Comparison of ENCODE assay signal across 8 cellular contexts in genomic region chrX:129925305-129926092, GRCh38. TPM values are rescaled to one million over a fixed set of nuclear protein-coding genes. Genes with fewer than 3 reads are reported as not detected.
DNase-seq lines count a peak whose midpoint lies in the region; ATAC-seq and TF ChIP-seq lines count a peak whose summit lies in the region.

No MANE protein-coding gene starts in this region.

- H3K9me2 ChIP-seq in DOHH2 (replicated peaks; ENCODE audit: control insufficient read depth, low read length), result no peaks in the 10 kb centered on the region

- DNase-seq in NOMO-1 treated with DMSO at 0.1 percent for 48 hours (lab: John Stamatoyannopoulos, UW; ENCODE audit: unreplicated experiment), result peak; percentile 55
- peak; percentile 68 for DNase-seq in activated CD8-positive, alpha-beta memory T cell treated with anti-CD3 and anti-CD28 coated beads, Interleukin-2, amount 50 U/mL, for 48 hours
- DNase-seq in erythroblast (lab: John Stamatoyannopoulos, UW), result peak; percentile 74 to 84
- DNase-seq in naive thymus-derived CD8-positive, alpha-beta T cell, result peak; percentile 38 to 85 (median 64)
- DNase-seq in stimulated activated naive CD8-positive, alpha-beta T cell treated with anti-CD3 and anti-CD28 coated beads, Interleukin-15, amount 100 ng/mL, for 72 hours, result peak; percentile 49 to 68

- no peak overlapping the region for H3K4me3 Mint-ChIP-seq in naive thymus-derived CD8-positive, alpha-beta T cell
- no peak overlapping the region for H3K4me3 Mint-ChIP-seq in stimulated activated naive CD8-positive, alpha-beta T cell treated with anti-CD3 and anti-CD28 coated beads, Interleukin-15, amount 100 ng/mL, for 72 hours

- H3F3A ChIP-seq in DOHH2 (ENCODE audit: control insufficient read depth, insufficient read depth), result peaks cover 15% of the 10 kb centered on the region

- ATAC-seq in HG02852 (IDR thresholded peaks at IDR 0.05; ENCODE audit: unreplicated experiment) (peak; percentile 54), GM18867 (IDR thresholded peaks at IDR 0.05; ENCODE audit: unreplicated experiment) (no peak)
- peak; percentile 73 to 87 for ATAC-seq in naive thymus-derived CD8-positive, alpha-beta T cell
- peak; percentile 77 for ATAC-seq in stimulated activated naive CD8-positive, alpha-beta T cell treated with anti-CD3 and anti-CD28 coated beads, Interleukin-15, amount 100 ng/mL, for 72 hours

- no peaks in the 10 kb centered on the region for H3K79me2 ChIP-seq in DOHH2 (ENCODE audit: control insufficient read depth, low read length)

- no peak overlapping the region for H3K4me2 ChIP-seq in DOHH2 (ENCODE audit: low read length)

- peaks cover 61% of the 10 kb centered on the region for H3K36me3 ChIP-seq in DOHH2 (ENCODE audit: control insufficient read depth, low read length)

- POLR2A ChIA-PET in naive thymus-derived CD8-positive, alpha-beta T cell (lab: Charles Lee), result interaction anchor here (0.6 to 1.7 kb wide), 5 partner anchors 64 to 324 kb away, joined by 3 to 11 read pairs (median 3); no protein-coding TSS in a partner anchor

- H3K4me3 ChIP-seq in DOHH2 (ENCODE audit: low read length), result no peak overlapping the region

- H3K36me3 Mint-ChIP-seq in naive thymus-derived CD8-positive, alpha-beta T cell, result peaks cover 0 to 54% (median 0%) of the 10 kb centered on the region in 3 donors

- H3K27ac ChIP-seq in DOHH2 (ENCODE audit: low read depth, low read length), result no peak overlapping the region

- H3K9me3 Mint-ChIP-seq in naive thymus-derived CD8-positive, alpha-beta T cell, result no peaks in the 10 kb centered on the region
- H3K9me3 Mint-ChIP-seq in stimulated activated naive CD8-positive, alpha-beta T cell treated with anti-CD3 and anti-CD28 coated beads, Interleukin-15, amount 100 ng/mL, for 72 hours, result no peaks in the 10 kb centered on the region

- no peaks in the 10 kb centered on the region for H3K9me3 ChIP-seq in DOHH2 (ENCODE audit: control insufficient read depth, insufficient read depth, low read length)

- H4K20me1 ChIP-seq in DOHH2 (ENCODE audit: control insufficient read depth, insufficient read depth, low read depth, low read length), result no peaks in the 10 kb centered on the region

- H3K4me1 ChIP-seq in DOHH2 (ENCODE audit: control insufficient read depth, low read length), result 0 out of 2 replicates have a peak, but pooled peaks cover 2% of the 10 kb centered on the region

- peaks cover 0 to 6% (median 3%) of the 10 kb centered on the region in 4 donors for H3K4me1 Mint-ChIP-seq in naive thymus-derived CD8-positive, alpha-beta T cell
- no peaks in the 10 kb centered on the region for H3K4me1 Mint-ChIP-seq in stimulated activated naive CD8-positive, alpha-beta T cell treated with anti-CD3 and anti-CD28 coated beads, Interleukin-15, amount 100 ng/mL, for 72 hours

- peak overlapping the region in 1 of 10 donors; percentile 48 for H3K27ac Mint-ChIP-seq in naive thymus-derived CD8-positive, alpha-beta T cell
- no peak overlapping the region for H3K27ac Mint-ChIP-seq in stimulated activated naive CD8-positive, alpha-beta T cell treated with anti-CD3 and anti-CD28 coated beads, Interleukin-15, amount 100 ng/mL, for 72 hours

- H3K27me3 Mint-ChIP-seq in naive thymus-derived CD8-positive, alpha-beta T cell, result no peaks in the 10 kb centered on the region
- no peaks in the 10 kb centered on the region for H3K27me3 Mint-ChIP-seq in stimulated activated naive CD8-positive, alpha-beta T cell treated with anti-CD3 and anti-CD28 coated beads, Interleukin-15, amount 100 ng/mL, for 72 hours

- no peaks in the 10 kb centered on the region for H3K27me3 ChIP-seq in DOHH2 (ENCODE audit: control insufficient read depth, low read length)

- no peak for TF ChIP-seq POLR2A in erythroblast (IDR thresholded peaks at IDR 0.05; ENCODE audit: low read length)

- TF ChIP-seq CTCF in DOHH2 (IDR thresholded peaks at IDR 0.05; ENCODE audit: low read depth, low read length, poor library complexity, severe bottlenecking), result peak; percentile 65

RNA-seq across cellular contexts. Expression of gene UTP14A, which starts 19.5 kb away (rescaled TPM):
- total RNA-seq in naive thymus-derived CD8-positive, alpha-beta T cell, result 10 to 100 TPM; 20.6 to 22.1 TPM
- polyA plus RNA-seq in naive thymus-derived CD8-positive, alpha-beta T cell, result 10 to 100 TPM in 1 of 3 donors, 1 to 10 TPM in 2; 7.3 to 17.0 (median 7.4) TPM

RNA-seq across cellular contexts. Expression of gene BCORL1, which starts 56.9 kb away (rescaled TPM):
- total RNA-seq in naive thymus-derived CD8-positive, alpha-beta T cell, result 1 to 10 TPM; 8.3 to 9.6 TPM
- polyA plus RNA-seq in naive thymus-derived CD8-positive, alpha-beta T cell, result 1 to 10 TPM; 1.0 to 1.8 (median 1.1) TPM
